10 cellular contexts compared by ENCODE assay signal in genomic region chr22:23256986-23257888, GRCh38.
DNase-seq lines count a peak whose midpoint lies in the region; ATAC-seq, FAIRE-seq and TF ChIP-seq lines count a peak whose summit lies in the region.
"Had no signal": no experiment of that assay in that cellular context is flagged by ENCODE, and none has a peak within 500 bp of the region (broad histone marks: within the 10 kb centered on the region; RNA-seq: fewer than 3 reads in every experiment).

No MANE protein-coding gene starts in this region.

- no peak overlapping the region for H2AFZ ChIP-seq in K562 (ENCODE audit: low read depth, low read length)

- H3K4me3 Mint-ChIP-seq in progenitor cell of endocrine pancreas (ENCODE audit: low read depth), result no peak overlapping the region

- no peak for TF ChIP-seq CTCF in K562 (IDR thresholded peaks at IDR 0.05 in 2 of 3, conservative IDR thresholded peaks at IDR 0.05 in 1 of 3; ENCODE audit: insufficient read depth in 2 of 3, low read depth in 1 of 3, low read length in 3 of 3)
- no peak for TF ChIP-seq CTCF in heart left ventricle (IDR thresholded peaks at IDR 0.05)
- TF ChIP-seq CTCF in progenitor cell of endocrine pancreas (IDR thresholded peaks at IDR 0.05; ENCODE audit: unreplicated experiment), result no peak

- peak overlapping the region in 1 of 2 experiments; percentile 57; a peak in 2 of 4 replicates for H3K9ac ChIP-seq in K562 (ENCODE audit: insufficient read depth in 1 of 2, low read depth in 2 of 2, low read length in 2 of 2)

- H3K27ac ChIP-seq in K562 (ENCODE audit: extremely low read depth, low read depth, low read length), result no peak overlapping the region
- H3K27ac ChIP-seq in heart left ventricle, result peak overlapping the region; percentile 23 to 79 (median 69)

- H3K4me2 ChIP-seq in K562 (ENCODE audit: insufficient read depth, low read length), result no peak overlapping the region

- CTCF ChIA-PET in K562 (lab: Yijun Ruan, JAX; ENCODE audit: low intra/inter-chr PET ratio), result no interaction called here

- H3K36me3 ChIP-seq in K562 (ENCODE audit: control insufficient read depth, insufficient read depth, low read length) (peaks cover 85% of the 10 kb centered on the region), heart left ventricle (peaks cover 0 to 36% (median 26%) of the 10 kb centered on the region in 9 donors)

- H3K4me3 ChIP-seq in K562 (no peak overlapping the region), heart left ventricle (no peak overlapping the region)

- H3K36me3 Mint-ChIP-seq in progenitor cell of endocrine pancreas (ENCODE audit: insufficient read depth), result peaks cover 11% of the 10 kb centered on the region

- H3K27ac Mint-ChIP-seq in progenitor cell of endocrine pancreas, result peak overlapping the region; percentile 71

- no peak for TF ChIP-seq RAD21 in K562 (CRISPR knock-in tag; conservative IDR thresholded peaks at IDR 0.05 in 1 of 2, IDR thresholded peaks at IDR 0.05 in 1 of 2)

- intact Hi-C loops in K562 (cut with micrococcal nuclease) (no loop called here), heart left ventricle (cut with DNase I) (no loop called here)

- no peaks in the 10 kb centered on the region for H3K27me3 Mint-ChIP-seq in progenitor cell of endocrine pancreas

- H3K79me2 ChIP-seq in K562 (ENCODE audit: control insufficient read depth, insufficient read depth, low read length), result 0 out of 3 replicates have a peak, but pooled peaks cover 4% of the 10 kb centered on the region

- H3K9me1 ChIP-seq in K562 (ENCODE audit: control insufficient read depth, insufficient read depth, low read length), result peaks cover 34% of the 10 kb centered on the region

- no peak for FAIRE-seq in K562 (lab: Jason Lieb, UNC)

- peaks cover 68% of the 10 kb centered on the region for H4K20me1 ChIP-seq in K562 (replicated peaks; ENCODE audit: control insufficient read depth, insufficient read depth, low read length)

- in situ Hi-C loops in K562 (cut with MboI), result no loop called here

- POLR2A ChIA-PET in K562 (lab: Yijun Ruan, JAX), result interaction anchor here (0.6 to 10.2 kb wide), 8 partner anchors 7 to 72 kb away, joined by 3 to 193 read pairs (median 6); no protein-coding TSS in a partner anchor

- H3K4me1 Mint-ChIP-seq in progenitor cell of endocrine pancreas (ENCODE audit: low read depth), result peaks cover 6% of the 10 kb centered on the region

- H3K4me1 ChIP-seq in K562 (replicated peaks in 1 of 2; ENCODE audit: control insufficient read depth in 2 of 2, insufficient read depth in 2 of 2, low read length in 2 of 2), result peaks cover 0 to 29% of the 10 kb centered on the region in 2 experiments; a peak in 2 of 5 replicates
- H3K4me1 ChIP-seq in heart left ventricle, result peaks cover 5 to 36% (median 23%) of the 10 kb centered on the region in 12 donors

- TF ChIP-seq POLR2A in K562 (conservative IDR thresholded peaks at IDR 0.05) (no peak), heart left ventricle (IDR thresholded peaks at IDR 0.05) (no peak)

- no TSS peak for BruUV-seq in K562 (replicated peaks; lab: Mats Ljungman, UMichigan)

- no peaks in the 10 kb centered on the region for H3K9me3 Mint-ChIP-seq in progenitor cell of endocrine pancreas (ENCODE audit: low read depth)

- peak; percentile 14 for DNase-seq in EL
- DNase-seq in K562 (ENCODE audit: extremely low read depth in 1 of 4, low spot score in 3 of 4), result peak in 3 of 4 experiments; percentile 57 to 70 (median 69)
- DNase-seq in heart left ventricle, result peak in 4 of 5 donors; percentile 70 to 78 (median 76)
- DNase-seq in progenitor cell of endocrine pancreas (ENCODE audit: low spot score, unreplicated experiment), result no peak
- no peak for DNase-seq in SW 1271 (lab: John Stamatoyannopoulos, UW)
- DNase-seq in middle frontal gyrus (ENCODE audit: extremely low spot score, low spot score), result no peak
- no peak for DNase-seq in T1000 (lab: John Stamatoyannopoulos, UW)
- DNase-seq: cortex of kidney, NCI-H345 had no signal

- ATAC-seq in K562 (no peak), heart left ventricle (peak; percentile 87 to 91 (median 90)), GM18511 (IDR thresholded peaks at IDR 0.05; ENCODE audit: unreplicated experiment) (no peak)

- TF ChIP-seq EP300 in K562 (IDR thresholded peaks at IDR 0.05; ENCODE audit: low read length), result no peak

- H3K27me3 ChIP-seq in K562 (ENCODE audit: control insufficient read depth in 2 of 2, insufficient read depth in 2 of 2, low read length in 2 of 2) (no peaks in the 10 kb centered on the region), heart left ventricle (no peaks in the 10 kb centered on the region)

- H3K9me3 ChIP-seq in K562 (replicated peaks; ENCODE audit: control insufficient read depth, insufficient read depth, low read depth, low read length) (no peaks in the 10 kb centered on the region), heart left ventricle (no peaks in the 10 kb centered on the region)

- WGBS in K562 (ENCODE audit: insufficient coverage, low coverage, missing lambda C conversion rate), result 80% methylated on average over 19 of the region's 19 CpGs
- 42 to 51% (median 46%) methylated on average over 19 of the region's 19 CpGs for WGBS in heart left ventricle, 4 donors

TF ChIP-seq in K562, 482 proteins besides CTCF, POLR2A, EP300 and RAD21:
- TF ChIP-seq MAFG (tag; conservative IDR thresholded peaks at IDR 0.05), result no peak
- TF ChIP-seq, protein P1, sequence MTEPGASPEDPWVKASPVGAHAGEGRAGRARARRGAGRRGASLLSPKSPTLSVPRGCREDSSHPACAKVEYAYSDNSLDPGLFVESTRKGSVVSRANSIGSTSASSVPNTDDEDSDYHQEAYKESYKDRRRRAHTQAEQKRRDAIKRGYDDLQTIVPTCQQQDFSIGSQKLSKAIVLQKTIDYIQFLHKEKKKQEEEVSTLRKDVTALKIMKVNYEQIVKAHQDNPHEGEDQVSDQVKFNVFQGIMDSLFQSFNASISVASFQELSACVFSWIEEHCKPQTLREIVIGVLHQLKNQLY (CRISPR knock-in tag; conservative IDR thresholded peaks at IDR 0.05), result peak in 1 of 2 experiments; percentile 69; a peak in 1 of 4 replicates

Comparison
In these comparisons a context has a peak if more than half of its experiments do, and no peak if none do; other contexts are left out.
1. DNase-seq: peak in EL (single experiment), K562 (3 of 4) and heart left ventricle (4 of 5); none in progenitor cell of endocrine pancreas (single experiment), SW 1271 (0 of 2), middle frontal gyrus (single experiment) and T1000 (single experiment).
2. ATAC-seq: peak in heart left ventricle (4 of 4); none in K562 (single experiment) and GM18511 (single experiment).